10 cellular contexts compared by ENCODE assay signal in the genomic region with DNA sequence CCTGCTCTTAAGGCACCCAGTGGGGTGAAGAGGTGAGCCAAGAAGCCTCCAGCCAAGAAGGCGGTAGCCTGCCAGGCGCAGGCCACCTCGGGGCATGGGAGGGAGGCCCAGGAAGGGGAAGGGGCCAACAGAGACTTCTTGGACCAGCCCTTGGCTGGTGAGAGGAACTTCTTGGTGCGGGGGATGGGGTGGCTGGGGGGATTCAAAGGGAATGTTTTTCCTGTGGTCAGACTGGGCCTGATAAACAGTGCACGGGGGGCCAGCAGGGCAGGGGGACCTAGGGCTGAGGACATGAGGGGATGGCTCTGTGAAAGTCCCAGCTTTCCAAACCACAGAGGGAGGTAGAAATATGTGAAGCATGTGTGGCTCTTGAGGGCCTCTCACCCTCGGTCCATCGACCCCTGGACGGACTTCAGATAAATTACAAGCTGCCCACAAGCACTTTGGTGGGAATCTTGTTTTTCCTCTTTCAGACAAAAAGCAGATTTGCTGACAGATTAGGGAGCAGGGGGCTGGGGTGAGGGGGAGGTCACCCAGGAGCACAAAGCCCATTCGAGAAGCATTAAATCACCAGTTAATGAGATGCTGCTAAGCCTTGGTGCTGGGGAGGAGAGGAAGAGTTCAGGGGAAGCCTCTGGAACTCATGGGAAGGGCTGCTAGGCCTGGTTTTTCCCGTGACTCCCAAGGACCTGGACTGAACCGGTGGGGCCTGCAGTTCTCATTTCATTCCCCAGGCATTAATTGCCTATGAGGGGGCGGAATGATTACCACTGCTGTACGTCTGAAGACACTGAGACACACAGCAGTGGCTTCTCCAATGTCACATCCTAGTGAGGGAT. TPM values are rescaled to one million over a fixed set of nuclear protein-coding genes. Genes with fewer than 3 reads are reported as not detected.
DNase-seq lines count a peak whose midpoint lies in the region; ATAC-seq and TF ChIP-seq lines count a peak whose summit lies in the region.
"Had no signal": no experiment of that assay in that cellular context is flagged by ENCODE, and none has a peak within 500 bp of the region (broad histone marks: within the 10 kb centered on the region; RNA-seq: fewer than 3 reads in every experiment).

No MANE protein-coding gene starts in this region.

- peak; percentile 64 for DNase-seq in DMS 273 (lab: John Stamatoyannopoulos, UW; ENCODE audit: unreplicated experiment)
- DNase-seq in DMS 273 treated with DMSO at 0.1 percent for 48 hours (lab: John Stamatoyannopoulos, UW) = no peak
- peak; percentile 80 to 88 for DNase-seq in PC-9
- DNase-seq in fibroblast of mammary gland (ENCODE audit: low read depth) = peak; percentile 79
- DNase-seq in sciatic nerve (ENCODE audit: low spot score) = peak; percentile 68
- no peak for DNase-seq in colonic mucosa
- no peak for DNase-seq in OCI-M2 (lab: John Stamatoyannopoulos, UW; ENCODE audit: unreplicated experiment)
- no peak for DNase-seq in NCI-H2107 treated with DMSO at 0.1 percent for 48 hours (lab: John Stamatoyannopoulos, UW; ENCODE audit: unreplicated experiment)

- no peaks in the 10 kb centered on the region for H3K9me2 ChIP-seq in PC-9 (ENCODE audit: insufficient read depth)

- peak; percentile 8 for ATAC-seq in sciatic nerve

- H3F3A ChIP-seq in PC-9 (ENCODE audit: insufficient read depth, low read depth) = peaks cover 7% of the 10 kb centered on the region; the same call in 1 of the 2 replicates

- TF ChIP-seq CTCF in PC-9 (conservative IDR thresholded peaks at IDR 0.05) (no peak), fibroblast of mammary gland (conservative IDR thresholded peaks at IDR 0.05; ENCODE audit: control insufficient read depth, insufficient read depth, low read depth, low read length) (no peak), colonic mucosa (IDR thresholded peaks at IDR 0.05) (no peak)

- POLR2A ChIA-PET in PC-9 (lab: Charles Lee; ENCODE audit: unreplicated experiment) = interaction anchor here (0.6 to 0.7 kb wide), 2 partner anchors 9 to 69 kb away, joined by 3 to 5 read pairs; no protein-coding TSS in a partner anchor

- intact Hi-C loops in PC-9 (cut with micrococcal nuclease; ENCODE audit: unreplicated experiment) (loop anchor here (1.0 to 5.0 kb wide), 6 partner anchors 17 to 369 kb away; no protein-coding TSS in a partner anchor), sciatic nerve (cut with DNase I) (no loop called here), colonic mucosa (cut with DNase I) (no loop called here)

- H2AFZ ChIP-seq in PC-9 = no peak overlapping the region

- H3K9me3 ChIP-seq in PC-9 (ENCODE audit: insufficient read depth, low read depth) (no peaks in the 10 kb centered on the region), colonic mucosa (no peaks in the 10 kb centered on the region)

- H3K9ac ChIP-seq in colonic mucosa (ENCODE audit: low read depth in 2 of 2, low read length in 2 of 2) = no peak overlapping the region

- H3K36me3 ChIP-seq in PC-9 (ENCODE audit: low read depth) = no peaks in the 10 kb centered on the region
- H3K36me3 ChIP-seq in colonic mucosa = no peaks in the 10 kb centered on the region

- H3K4me1 ChIP-seq in PC-9 (replicated peaks; ENCODE audit: insufficient read depth) = peaks cover 51% of the 10 kb centered on the region
- H3K4me1 ChIP-seq in colonic mucosa = no peaks in the 10 kb centered on the region

- CTCF ChIA-PET in PC-9 (lab: Charles Lee) = interaction anchor here (0.5 to 1.0 kb wide), 4 partner anchors 9 to 42 kb away, joined by 3 to 12 read pairs (median 4); no protein-coding TSS in a partner anchor

- peak overlapping the region; percentile 39 for H3K4me2 ChIP-seq in PC-9

- no peaks in the 10 kb centered on the region for H3K79me2 ChIP-seq in PC-9 (ENCODE audit: low read depth)

- H3K27ac ChIP-seq in PC-9 (peak overlapping the region; percentile 55), colonic mucosa (no peak overlapping the region)
- H3K27ac ChIP-seq: 22Rv1 had no signal

- no peaks in the 10 kb centered on the region for H4K20me1 ChIP-seq in PC-9 (ENCODE audit: insufficient read depth)

- no peak overlapping the region for H3K4me3 ChIP-seq in PC-9
- H3K4me3 ChIP-seq in fibroblast of mammary gland (ENCODE audit: control insufficient read depth, low read depth, low read length) = no peak overlapping the region
- H3K4me3 ChIP-seq in colonic mucosa = no peak overlapping the region
- H3K4me3 ChIP-seq: skin epidermis had no signal

- no TSS peak for BruUV-seq in PC-9 (replicated peaks; lab: Mats Ljungman, UMichigan)

- H3K27me3 ChIP-seq in PC-9 (ENCODE audit: insufficient read depth, low read depth) = no peaks in the 10 kb centered on the region
- H3K27me3 ChIP-seq in colonic mucosa = no peaks in the 10 kb centered on the region

RNA-seq across cellular contexts. Expression of a gene that starts 11.3 kb away (rescaled TPM):
- total RNA-seq in PC-9 (2021) (1.0 and 1.2 TPM in 2 replicates), sciatic nerve (3.9 TPM), colonic mucosa (not detected)

RNA-seq across cellular contexts. Expression of a gene that starts 18.8 kb away (rescaled TPM):
- total RNA-seq in PC-9 (2021) (7.7 and 12.4 TPM in 2 replicates), sciatic nerve (101 TPM), colonic mucosa (1 to 10 TPM in 1 of 2 donors, not detected in 1; 1.2 TPM)

Comparison
In these comparisons a context has a peak if more than half of its experiments do, and no peak if none do; other contexts are left out.
1. DNase-seq: peak in DMS 273 (single experiment), PC-9 (2 of 2), fibroblast of mammary gland (single experiment) and sciatic nerve (single experiment); none in DMS 273 treated with DMSO at 0.1 percent for 48 hours (single experiment), colonic mucosa (single experiment), OCI-M2 (single experiment) and NCI-H2107 treated with DMSO at 0.1 percent for 48 hours (single experiment).